In genomic region chr9:133238851-133239532, GRCh38 we compare ENCODE assay signal across 8 cellular contexts. TPM values are rescaled to one million over a fixed set of nuclear protein-coding genes. Genes with fewer than 3 reads are reported as not detected.
DNase-seq lines count a peak whose midpoint lies in the region; ATAC-seq and TF ChIP-seq lines count a peak whose summit lies in the region.

No MANE protein-coding gene starts in this region.

- no peaks in the 10 kb centered on the region for H4K20me1 ChIP-seq in Loucy (ENCODE audit: insufficient read depth, low read length, poor library complexity, severe bottlenecking)

- POLR2A ChIA-PET in Caco-2 (lab: Charles Lee), result no interaction called here
- POLR2A ChIA-PET in activated CD4-positive, alpha-beta memory T cell treated with anti-CD3 and anti-CD28 coated beads for 36 hours (lab: Charles Lee), result interaction anchor here (0.6 kb wide), 1 partner anchor 49 kb away, joined by 3 read pairs; no protein-coding TSS in a partner anchor

- no peak overlapping the region for H3K27ac Mint-ChIP-seq in Caco-2 (ENCODE audit: unreplicated experiment)
- no peak overlapping the region for H3K27ac Mint-ChIP-seq in activated CD4-positive, alpha-beta memory T cell treated with anti-CD3 and anti-CD28 coated beads for 36 hours

- H3K9me3 Mint-ChIP-seq in Caco-2 (ENCODE audit: unreplicated experiment), result no peaks in the 10 kb centered on the region
- no peaks in the 10 kb centered on the region for H3K9me3 Mint-ChIP-seq in activated CD4-positive, alpha-beta memory T cell treated with anti-CD3 and anti-CD28 coated beads for 36 hours

- no peaks in the 10 kb centered on the region for H3K27me3 ChIP-seq in Caco-2 (replicated peaks; ENCODE audit: control insufficient read depth, insufficient read depth, low read length)
- H3K27me3 ChIP-seq in Loucy (ENCODE audit: insufficient read depth, low read length, poor library complexity, severe bottlenecking), result no peaks in the 10 kb centered on the region
- no peaks in the 10 kb centered on the region for H3K27me3 ChIP-seq in effector memory CD4-positive, alpha-beta T cell (replicated peaks; ENCODE audit: control insufficient read depth, insufficient read depth, low read length, poor library complexity, severe bottlenecking)

- H3K27me3 Mint-ChIP-seq in Caco-2 (ENCODE audit: insufficient read depth, unreplicated experiment), result no peaks in the 10 kb centered on the region
- peaks cover 9% of the 10 kb centered on the region for H3K27me3 Mint-ChIP-seq in activated CD4-positive, alpha-beta memory T cell treated with anti-CD3 and anti-CD28 coated beads for 36 hours

- no peak overlapping the region for H3K4me2 ChIP-seq in Loucy (ENCODE audit: low read depth, low read length, poor library complexity, severe bottlenecking)

- no peak overlapping the region for H3K9ac ChIP-seq in Loucy (ENCODE audit: low read depth, low read length, poor library complexity, severe bottlenecking)

- no peaks in the 10 kb centered on the region for H3K4me1 Mint-ChIP-seq in Caco-2 (ENCODE audit: low read depth, unreplicated experiment)
- peaks cover 3% of the 10 kb centered on the region for H3K4me1 Mint-ChIP-seq in activated CD4-positive, alpha-beta memory T cell treated with anti-CD3 and anti-CD28 coated beads for 36 hours (ENCODE audit: low read depth)

- TF ChIP-seq CTCF in Caco-2 (IDR thresholded peaks at IDR 0.05; ENCODE audit: insufficient read depth in 1 of 2, low read depth in 1 of 2, low read length in 1 of 2, severe bottlenecking in 1 of 2, unreplicated experiment in 1 of 2), result peak in 1 of 2 experiments; percentile 44
- TF ChIP-seq CTCF in Loucy (conservative IDR thresholded peaks at IDR 0.05; ENCODE audit: low read length), result peak; percentile 71

- BruUV-seq in Caco-2 (replicated peaks; lab: Mats Ljungman, UMichigan), result no TSS peak

- no peak overlapping the region for H3K27ac ChIP-seq in effector memory CD4-positive, alpha-beta T cell (ENCODE audit: insufficient read depth, low read length, poor library complexity, severe bottlenecking)

- H3K36me3 ChIP-seq in Caco-2 (ENCODE audit: control insufficient read depth, insufficient read depth, low read length) (no peaks in the 10 kb centered on the region), Loucy (ENCODE audit: insufficient read depth, low read length) (no peaks in the 10 kb centered on the region)
- no peaks in the 10 kb centered on the region for H3K36me3 ChIP-seq in effector memory CD4-positive, alpha-beta T cell (ENCODE audit: control insufficient read depth, insufficient read depth, low read length)

- H2AFZ ChIP-seq in Loucy (ENCODE audit: low read length), result no peak overlapping the region

- no peaks in the 10 kb centered on the region for H3K36me3 Mint-ChIP-seq in Caco-2 (ENCODE audit: insufficient read depth, unreplicated experiment)
- no peaks in the 10 kb centered on the region for H3K36me3 Mint-ChIP-seq in activated CD4-positive, alpha-beta memory T cell treated with anti-CD3 and anti-CD28 coated beads for 36 hours

- H3K4me1 ChIP-seq in Caco-2 (peaks cover 13% of the 10 kb centered on the region), Loucy (ENCODE audit: insufficient read depth, low read length, poor library complexity, severe bottlenecking) (no peaks in the 10 kb centered on the region)
- H3K4me1 ChIP-seq in effector memory CD4-positive, alpha-beta T cell (ENCODE audit: control insufficient read depth, insufficient read depth, low read length, poor library complexity, severe bottlenecking), result peaks cover 11% of the 10 kb centered on the region

- H3F3A ChIP-seq in Loucy (ENCODE audit: low read depth), result no peaks in the 10 kb centered on the region

- intact Hi-C loops in Caco-2 (cut with micrococcal nuclease; ENCODE audit: unreplicated experiment), result no loop called here
- intact Hi-C loops in activated CD4-positive, alpha-beta memory T cell treated with anti-CD3 and anti-CD28 coated beads for 36 hours (cut with micrococcal nuclease), result loop anchor here (2.0 to 5.0 kb wide), 4 partner anchors 52 to 248 kb away; no protein-coding TSS in a partner anchor

- no peaks in the 10 kb centered on the region for H3K9me3 ChIP-seq in Caco-2
- H3K9me3 ChIP-seq in Loucy (ENCODE audit: insufficient read depth, low read depth, low read length), result no peaks in the 10 kb centered on the region
- no peaks in the 10 kb centered on the region for H3K9me3 ChIP-seq in effector memory CD4-positive, alpha-beta T cell (ENCODE audit: control insufficient read depth, low read length)

- CTCF ChIA-PET in Caco-2 (lab: Charles Lee), result interaction anchor here (2.3 kb wide), 1 partner anchor 52 kb away, joined by 12 read pairs; no protein-coding TSS in a partner anchor
- CTCF ChIA-PET in activated CD4-positive, alpha-beta memory T cell treated with anti-CD3 and anti-CD28 coated beads for 36 hours (lab: Charles Lee), result interaction anchor here (0.7 to 2.7 kb wide), 20 partner anchors 10 to 363 kb away, joined by 3 to 15 read pairs (median 4); partner anchors contain the start of gene SLC2A6

- no peak for ATAC-seq in HG03442 (IDR thresholded peaks at IDR 0.05; ENCODE audit: unreplicated experiment)

- H3K4me3 Mint-ChIP-seq in Caco-2 (ENCODE audit: unreplicated experiment), result peak overlapping the region; percentile 72
- H3K4me3 Mint-ChIP-seq in activated CD4-positive, alpha-beta memory T cell treated with anti-CD3 and anti-CD28 coated beads for 36 hours, result peak overlapping the region; percentile 21

- DNase-seq in Caco-2 (peak; percentile 40 to 56), medulla oblongata (ENCODE audit: extremely low spot score) (peak; percentile 24), NCI-H2196 (lab: John Stamatoyannopoulos, UW; ENCODE audit: unreplicated experiment) (no peak)
- peak; percentile 80 for DNase-seq in activated CD4-positive, alpha-beta memory T cell treated with anti-CD3 and anti-CD28 coated beads for 36 hours
- peak; percentile 23 to 39 (median 27) for DNase-seq in effector memory CD4-positive, alpha-beta T cell
- peak; percentile 43 for DNase-seq in stimulated activated CD8-positive, alpha-beta memory T cell treated with anti-CD3 and anti-CD28 coated beads, Interleukin-12 subunit alpha, Interleukin-12 subunit beta, amount 100 ng/mL, for 1 hour (ENCODE audit: low read depth)

- H3K9me2 ChIP-seq in Loucy (replicated peaks; ENCODE audit: low read depth, low read length), result no peaks in the 10 kb centered on the region

- H3K4me3 ChIP-seq in Caco-2 (ENCODE audit: low read depth, low read length) (no peak overlapping the region), Loucy (ENCODE audit: low read length, poor library complexity, severe bottlenecking) (no peak overlapping the region)
- peak overlapping the region; percentile 41 for H3K4me3 ChIP-seq in effector memory CD4-positive, alpha-beta T cell (ENCODE audit: insufficient read depth, low read depth, low read length, poor library complexity, severe bottlenecking)

- no peaks in the 10 kb centered on the region for H3K79me2 ChIP-seq in Loucy (ENCODE audit: insufficient read depth, low read length)

RNA-seq across cellular contexts. Expression of gene OBP2B, which starts 29.9 kb away (rescaled TPM):
- total RNA-seq in Caco-2 (2022), result not detected in 2 replicates
- total RNA-seq in activated CD4-positive, alpha-beta memory T cell treated with anti-CD3 and anti-CD28 coated beads for 36 hours, result not detected

RNA-seq across cellular contexts. Expression of gene ABO, which starts 36.0 kb away (rescaled TPM):
- not detected in 2 replicates for total RNA-seq in Caco-2 (2022)
- not detected for total RNA-seq in activated CD4-positive, alpha-beta memory T cell treated with anti-CD3 and anti-CD28 coated beads for 36 hours
